2 cellular contexts compared by ENCODE assay signal in the genomic region with DNA sequence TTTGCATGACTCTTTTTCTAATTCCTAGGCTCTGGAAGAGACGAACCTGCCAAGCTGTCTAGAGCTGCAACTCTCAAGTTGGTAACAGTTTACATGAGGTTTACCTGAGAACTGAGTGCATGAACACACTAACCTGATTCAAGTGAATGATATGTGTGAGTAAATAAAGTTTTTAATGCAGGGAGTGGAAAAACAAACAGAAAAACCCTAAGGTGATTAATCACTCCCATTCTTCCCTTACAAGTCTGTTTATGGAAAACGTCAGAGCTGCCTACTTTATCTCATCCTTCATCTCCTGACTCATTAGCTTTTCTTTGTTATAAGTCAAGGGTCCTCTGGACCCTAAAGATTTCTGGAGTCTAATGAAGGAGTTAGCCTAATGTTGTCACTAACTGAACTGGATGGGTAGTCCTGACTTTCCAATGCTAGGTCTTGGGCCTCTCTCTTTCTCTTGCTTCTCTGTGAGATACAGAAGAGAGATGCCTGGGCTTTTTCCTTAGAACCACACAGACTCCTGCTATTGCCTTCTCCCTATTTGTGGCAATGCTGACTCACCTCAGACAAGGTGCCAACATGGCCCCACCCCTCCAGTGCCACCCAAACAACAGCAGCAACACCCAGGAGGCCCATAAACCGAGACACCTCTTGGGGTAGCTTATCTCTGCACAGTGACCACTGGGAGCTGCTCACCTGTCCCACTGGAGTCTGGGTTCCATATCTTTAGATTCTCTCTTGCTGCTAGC.
TF ChIP-seq lines count a peak whose summit lies in the region.

No MANE protein-coding gene starts in this region.

TF ChIP-seq in SK-N-SH, 30 proteins besides CTCF, POLR2A, EP300 and RAD21 (continued from another document):
- TF ChIP-seq ZBTB33 (IDR thresholded peaks at IDR 0.05; ENCODE audit: borderline replicate concordance, low read depth): no peak
- no peak for TF ChIP-seq SIN3A (IDR thresholded peaks at IDR 0.05; ENCODE audit: borderline replicate concordance, low read depth, low read length)
- TF ChIP-seq REST (IDR thresholded peaks at IDR 0.05; ENCODE audit: low read depth, low read length): no peak
- TF ChIP-seq ELF1 (IDR thresholded peaks at IDR 0.05): no peak
- no peak for TF ChIP-seq NRF1 (IDR thresholded peaks at IDR 0.05; ENCODE audit: low read depth, low read length)
- TF ChIP-seq RFX5 (IDR thresholded peaks at IDR 0.05; ENCODE audit: low read length): no peak
- TF ChIP-seq FOXJ3 (CRISPR knock-in tag; IDR thresholded peaks at IDR 0.05): no peak
TF ChIP-seq in SK-N-SH: peak in this region for 0.

TF ChIP-seq in SK-N-SH treated with all-trans-retinoic acid at 6 μM for 48 hours, 23 proteins besides CTCF, POLR2A, EP300 and RAD21 (continued from another document):
- TF ChIP-seq, protein P1, sequence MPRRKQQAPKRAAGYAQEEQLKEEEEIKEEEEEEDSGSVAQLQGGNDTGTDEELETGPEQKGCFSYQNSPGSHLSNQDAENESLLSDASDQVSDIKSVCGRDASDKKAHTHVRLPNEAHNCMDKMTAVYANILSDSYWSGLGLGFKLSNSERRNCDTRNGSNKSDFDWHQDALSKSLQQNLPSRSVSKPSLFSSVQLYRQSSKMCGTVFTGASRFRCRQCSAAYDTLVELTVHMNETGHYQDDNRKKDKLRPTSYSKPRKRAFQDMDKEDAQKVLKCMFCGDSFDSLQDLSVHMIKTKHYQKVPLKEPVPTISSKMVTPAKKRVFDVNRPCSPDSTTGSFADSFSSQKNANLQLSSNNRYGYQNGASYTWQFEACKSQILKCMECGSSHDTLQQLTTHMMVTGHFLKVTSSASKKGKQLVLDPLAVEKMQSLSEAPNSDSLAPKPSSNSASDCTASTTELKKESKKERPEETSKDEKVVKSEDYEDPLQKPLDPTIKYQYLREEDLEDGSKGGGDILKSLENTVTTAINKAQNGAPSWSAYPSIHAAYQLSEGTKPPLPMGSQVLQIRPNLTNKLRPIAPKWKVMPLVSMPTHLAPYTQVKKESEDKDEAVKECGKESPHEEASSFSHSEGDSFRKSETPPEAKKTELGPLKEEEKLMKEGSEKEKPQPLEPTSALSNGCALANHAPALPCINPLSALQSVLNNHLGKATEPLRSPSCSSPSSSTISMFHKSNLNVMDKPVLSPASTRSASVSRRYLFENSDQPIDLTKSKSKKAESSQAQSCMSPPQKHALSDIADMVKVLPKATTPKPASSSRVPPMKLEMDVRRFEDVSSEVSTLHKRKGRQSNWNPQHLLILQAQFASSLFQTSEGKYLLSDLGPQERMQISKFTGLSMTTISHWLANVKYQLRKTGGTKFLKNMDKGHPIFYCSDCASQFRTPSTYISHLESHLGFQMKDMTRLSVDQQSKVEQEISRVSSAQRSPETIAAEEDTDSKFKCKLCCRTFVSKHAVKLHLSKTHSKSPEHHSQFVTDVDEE (CRISPR knock-in tag; IDR thresholded peaks at IDR 0.05): no peak
